8 cellular contexts compared by ENCODE assay signal in the genomic region with DNA sequence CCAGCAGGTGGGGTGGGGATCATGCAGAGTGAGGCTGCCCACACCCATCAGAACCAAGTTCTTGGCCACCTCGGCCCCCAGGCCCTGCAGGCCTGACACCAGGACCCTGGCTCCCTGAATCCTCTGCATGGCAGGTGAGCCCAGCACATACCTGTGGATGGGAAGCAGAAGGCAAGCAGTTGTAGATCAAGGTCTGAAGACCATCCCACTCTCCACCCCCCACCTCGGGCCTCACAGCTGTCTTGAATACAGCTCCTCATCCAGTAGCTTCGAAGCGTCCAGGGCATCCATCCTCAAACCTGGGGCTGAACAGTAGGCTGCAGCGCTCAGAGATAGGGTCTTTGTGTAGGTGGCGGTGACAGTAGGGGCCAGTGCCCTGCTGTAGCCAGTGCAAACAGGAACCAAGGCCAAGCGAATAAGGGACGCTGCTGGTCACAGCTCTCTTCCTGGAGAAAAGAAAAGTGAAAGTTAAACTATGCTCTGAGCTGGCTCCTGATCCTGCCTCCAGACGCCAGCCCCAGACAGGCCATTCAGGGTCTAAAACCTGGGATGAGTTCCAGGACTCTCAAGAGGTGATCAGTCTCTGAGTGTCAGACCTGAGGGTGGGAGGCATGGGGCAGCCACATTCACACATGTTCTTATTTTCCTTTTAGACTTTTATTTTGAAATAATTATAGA. TPM values are rescaled to one million over a fixed set of nuclear protein-coding genes. Genes with fewer than 3 reads are reported as not detected.
DNase-seq lines count a peak whose midpoint lies in the region; ATAC-seq and TF ChIP-seq lines count a peak whose summit lies in the region.

UBA7 (minus strand) TSS at position 457 of the 678 bp plus-strand sequence; CDS start at position 291, 166 bp downstream.

- H3K9me3 ChIP-seq in IMR-90 (ENCODE audit: control insufficient read depth, insufficient read depth, low read length), result no peaks in the 10 kb centered on the region

- DNase-seq in activated CD8-positive, alpha-beta memory T cell treated with anti-CD3 and anti-CD28 coated beads for 24 hours, result peak; percentile 81
- no peak for DNase-seq in activated CD8-positive, alpha-beta memory T cell treated with anti-CD3 and anti-CD28 coated beads, Interleukin-2, amount 50 U/mL, for 4 hours
- DNase-seq in IMR-90, result peak; percentile 80
- DNase-seq in activated CD4-positive, alpha-beta memory T cell treated with anti-CD3 and anti-CD28 coated beads, Interleukin-2, amount 10 ng/mL, durations not matched to agents 7 days and 5 days, result peak; percentile 51
- peak; percentile 51 to 55 for DNase-seq in erythroblast (lab: John Stamatoyannopoulos, UW)
- DNase-seq in natural killer cell, result peak; percentile 29
- DNase-seq in effector CD4-positive, alpha-beta T cell, result no peak
- no peak for DNase-seq in SHP77 treated with DMSO at 0.1 percent for 48 hours (lab: John Stamatoyannopoulos, UW)

- H3K27ac ChIP-seq in IMR-90 (ENCODE audit: insufficient read depth, low read length), result peak within 1 kb of the TSS; percentile 93

- intact Hi-C loops in IMR-90 (cut with micrococcal nuclease), result no loop called here
- intact Hi-C loops in natural killer cell (cut with micrococcal nuclease), result loop anchor here (1.0 kb wide), 1 partner anchor 10 kb away; the partner anchor contains the start of gene INKA1

- TF ChIP-seq POLR2A in IMR-90 (IDR thresholded peaks at IDR 0.05; ENCODE audit: low read depth, low read length), result no peak
- peak; percentile 35 for TF ChIP-seq POLR2A in erythroblast (IDR thresholded peaks at IDR 0.05; ENCODE audit: low read length)

- no peaks in the 10 kb centered on the region for H3K27me3 ChIP-seq in IMR-90 (ENCODE audit: control insufficient read depth, insufficient read depth, low read length)

- H3K4me1 ChIP-seq in IMR-90 (ENCODE audit: control insufficient read depth, insufficient read depth, low read length), result peaks cover 8% of the 10 kb centered on the region

- H3K9ac ChIP-seq in IMR-90 (ENCODE audit: low read depth, low read length), result peak within 1 kb of the TSS; percentile 97

- peak within 1 kb of the TSS; percentile 89 for H2BK120ac ChIP-seq in IMR-90 (ENCODE audit: low read depth, low read length)

- CTCF ChIA-PET in IMR-90 (lab: Yijun Ruan, JAX), result interaction anchor here (2.2 kb wide), 1 partner anchor 11 kb away, joined by 9 read pairs; the partner anchor contains the start of gene INKA1
- CTCF ChIA-PET in activated CD4-positive, alpha-beta memory T cell treated with anti-CD3 and anti-CD28 coated beads, Interleukin-2, amount 10 ng/mL, durations not matched to agents 7 days and 5 days (lab: Charles Lee), result interaction anchor here (0.6 to 4.6 kb wide), 8 partner anchors 10 to 433 kb away, joined by 3 to 43 read pairs (median 4); partner anchors contain the start of genes CDHR4, INKA1 and TCTA

- H3K56ac ChIP-seq in IMR-90 (ENCODE audit: extremely low read depth, insufficient read depth, low read length), result peak within 1 kb of the TSS; percentile 83; the same call in 1 of the 2 replicates

- H3K27me3 Mint-ChIP-seq in activated CD4-positive, alpha-beta memory T cell treated with anti-CD3 and anti-CD28 coated beads, Interleukin-2, amount 10 ng/mL, durations not matched to agents 7 days and 5 days, result no peaks in the 10 kb centered on the region
- H3K27me3 Mint-ChIP-seq in natural killer cell (ENCODE audit: low read depth in 2 of 2), result no peaks in the 10 kb centered on the region

- WGBS in IMR-90 (ENCODE audit: extremely low coverage in 2 of 2, insufficient read length in 1 of 2), 2 experiments, result 13% methylated on average over 3 of the region's 9 CpGs; no CpG with 5 or more reads in 1 of the 2 experiments

- peak within 1 kb of the TSS; percentile 83 for H2BK5ac ChIP-seq in IMR-90 (ENCODE audit: low read depth, low read length, poor library complexity, severe bottlenecking)

- peaks cover 29% of the 10 kb centered on the region for H3K36me3 Mint-ChIP-seq in activated CD4-positive, alpha-beta memory T cell treated with anti-CD3 and anti-CD28 coated beads, Interleukin-2, amount 10 ng/mL, durations not matched to agents 7 days and 5 days (ENCODE audit: low read depth)
- H3K36me3 Mint-ChIP-seq in natural killer cell, result no peaks in the 10 kb centered on the region

- peak within 1 kb of the TSS; percentile 69; the same call in 1 of the 2 replicates for H2BK20ac ChIP-seq in IMR-90 (ENCODE audit: low read depth, low read length)

- H4K91ac ChIP-seq in IMR-90 (ENCODE audit: insufficient read depth, low read depth, low read length), result peak within 1 kb of the TSS; percentile 97

- H4K5ac ChIP-seq in IMR-90 (ENCODE audit: low read depth, low read length), result peak within 1 kb of the TSS; percentile 94

- H3K4me3 ChIP-seq in IMR-90 (ENCODE audit: insufficient read depth, low read depth, low read length), result peak within 1 kb of the TSS; percentile 55

- POLR2A ChIA-PET in IMR-90 (lab: Charles Lee; ENCODE audit: unreplicated experiment), result interaction anchor here (1.3 kb wide), 1 partner anchor 9 kb away, joined by 4 read pairs; no protein-coding TSS in a partner anchor
- POLR2A ChIA-PET in activated CD4-positive, alpha-beta memory T cell treated with anti-CD3 and anti-CD28 coated beads, Interleukin-2, amount 10 ng/mL, durations not matched to agents 7 days and 5 days (lab: Charles Lee), result interaction anchor here (0.7 to 4.1 kb wide), 8 partner anchors 10 to 127 kb away, joined by 3 to 54 read pairs (median 4); partner anchors contain the start of genes INKA1, IP6K1, RBM6 and TRAIP

- TSS peak; percentile 55 for BruUV-seq in IMR-90 (replicated peaks; lab: Mats Ljungman, UMichigan)

- H4K20me1 ChIP-seq in IMR-90 (ENCODE audit: insufficient read depth, low read length), result no peaks in the 10 kb centered on the region

- H3K9me1 ChIP-seq in IMR-90 (ENCODE audit: insufficient read depth, low read length), result peaks cover 12% of the 10 kb centered on the region; the same call in 1 of the 2 replicates

- peak within 1 kb of the TSS; percentile 64; the same call in 1 of the 3 replicates for H2BK15ac ChIP-seq in IMR-90 (ENCODE audit: low read depth, low read length)

- peak within 1 kb of the TSS; percentile 99 to 100 for H4K8ac ChIP-seq in IMR-90 (ENCODE audit: low read depth in 2 of 2, low read length in 2 of 2)

- H3K4me3 Mint-ChIP-seq in activated CD4-positive, alpha-beta memory T cell treated with anti-CD3 and anti-CD28 coated beads, Interleukin-2, amount 10 ng/mL, durations not matched to agents 7 days and 5 days, result peak within 1 kb of the TSS; percentile 96
- peak within 1 kb of the TSS; percentile 91 for H3K4me3 Mint-ChIP-seq in natural killer cell

- H3K79me1 ChIP-seq in IMR-90 (ENCODE audit: low read depth in 1 of 2, low read length in 2 of 2), result peaks cover 3 to 16% of the 10 kb centered on the region in 2 experiments; a peak in 2 of 4 replicates

- peak within 1 kb of the TSS; percentile 89 for H3K4me2 ChIP-seq in IMR-90 (ENCODE audit: low read depth, low read length)

- peaks cover 31% of the 10 kb centered on the region for H3K36me3 ChIP-seq in IMR-90 (ENCODE audit: control insufficient read depth, insufficient read depth, low read length)

- peak within 1 kb of the TSS; percentile 98 for H2AFZ ChIP-seq in IMR-90 (replicated peaks; ENCODE audit: low read length, poor library complexity)

- H3K4ac ChIP-seq in IMR-90 (ENCODE audit: low read depth, low read length), result peak within 1 kb of the TSS; percentile 98

- in situ Hi-C loops in IMR-90 (cut with MboI; ENCODE audit: low sequenced_read_pairs), result no loop called here

- TF ChIP-seq CTCF in IMR-90 (conservative IDR thresholded peaks at IDR 0.05; ENCODE audit: low read depth, low read length) (no peak), natural killer cell (IDR thresholded peaks at IDR 0.05) (no peak)

- peak within 1 kb of the TSS; percentile 93 for H3K27ac Mint-ChIP-seq in activated CD4-positive, alpha-beta memory T cell treated with anti-CD3 and anti-CD28 coated beads, Interleukin-2, amount 10 ng/mL, durations not matched to agents 7 days and 5 days
- peak within 1 kb of the TSS; percentile 91 to 93 for H3K27ac Mint-ChIP-seq in natural killer cell

- ATAC-seq in IMR-90 (ENCODE audit: low read depth), result peak; percentile 96
- peak; percentile 87 to 96 (median 95) for ATAC-seq in natural killer cell

- peak within 1 kb of the TSS; percentile 100 for H3K14ac ChIP-seq in IMR-90 (replicated peaks; ENCODE audit: low read depth, low read length)

- peak within 1 kb of the TSS; percentile 89 for H3K18ac ChIP-seq in IMR-90 (ENCODE audit: low read depth, low read length)

- dilution Hi-C loops in IMR-90 (cut with HindIII; ENCODE audit: low sequenced_read_pairs, unreplicated experiment), result no loop called here

- TF ChIP-seq RAD21 in IMR-90 (IDR thresholded peaks at IDR 0.05; ENCODE audit: low read length), result no peak

- H2AK5ac ChIP-seq in IMR-90 (ENCODE audit: low read depth, low read length), result peak within 1 kb of the TSS; percentile 73

- peaks cover 31% of the 10 kb centered on the region for H3K4me1 Mint-ChIP-seq in activated CD4-positive, alpha-beta memory T cell treated with anti-CD3 and anti-CD28 coated beads, Interleukin-2, amount 10 ng/mL, durations not matched to agents 7 days and 5 days
- H3K4me1 Mint-ChIP-seq in natural killer cell, result peaks cover 28 to 29% of the 10 kb centered on the region in 2 donors

- peak within 1 kb of the TSS; percentile 96 for H3K23ac ChIP-seq in IMR-90 (ENCODE audit: low read depth, low read length)

- H3K9me3 Mint-ChIP-seq in activated CD4-positive, alpha-beta memory T cell treated with anti-CD3 and anti-CD28 coated beads, Interleukin-2, amount 10 ng/mL, durations not matched to agents 7 days and 5 days, result no peaks in the 10 kb centered on the region
- no peaks in the 10 kb centered on the region for H3K9me3 Mint-ChIP-seq in natural killer cell

- peak within 1 kb of the TSS; percentile 88 for H2AK9ac ChIP-seq in IMR-90 (replicated peaks; ENCODE audit: low read depth, low read length, poor library complexity)

TF ChIP-seq in IMR-90, 13 proteins besides CTCF, POLR2A, EP300 and RAD21:
- TF ChIP-seq FOS (IDR thresholded peaks at IDR 0.05; ENCODE audit: low read depth, low read length) (no peak), SMC3 (IDR thresholded peaks at IDR 0.05; ENCODE audit: low read depth, low read length) (no peak), RFX5 (IDR thresholded peaks at IDR 0.05; ENCODE audit: low read depth, low read length) (no peak), CHD1 (IDR thresholded peaks at IDR 0.05; ENCODE audit: low read depth, low read length) (no peak), MXI1 (IDR thresholded peaks at IDR 0.05; ENCODE audit: borderline replicate concordance, low read depth, low read length) (peak; percentile 51; the same call in 1 of the 2 replicates)

RNA-seq across cellular contexts. Expression of gene UBA7, which starts in this region (rescaled TPM):
- 15.3 and 18.6 TPM in 2 replicates for total RNA-seq in IMR-90 (2012; rRNA removed)
- polyA plus RNA-seq in IMR-90 (2012; rRNA removed), result 57.0 and 57.8 TPM in 2 replicates
- polyA plus RNA-seq in IMR-90 (2012; cell fraction: cytosol; rRNA removed), result 15.4 and 23.7 TPM in 2 replicates
- 627 and 1,170 TPM in 2 replicates for polyA plus RNA-seq in IMR-90 (2012; cell fraction: nucleus; rRNA removed; ENCODE audit: low replicate concordance)
- total RNA-seq in activated CD4-positive, alpha-beta memory T cell treated with anti-CD3 and anti-CD28 coated beads, Interleukin-2, amount 10 ng/mL, durations not matched to agents 7 days and 5 days, result 100 to 1,000 TPM; 179 to 182 TPM
- total RNA-seq in natural killer cell, result 100 to 1,000 TPM; 283 to 358 (median 336) TPM

Comparison
In these comparisons a context has a peak if more than half of its experiments do, and no peak if none do; other contexts are left out.
1. DNase-seq: peak in activated CD8-positive, alpha-beta memory T cell treated with anti-CD3 and anti-CD28 coated beads for 24 hours (single experiment), IMR-90 (single experiment), activated CD4-positive, alpha-beta memory T cell treated with anti-CD3 and anti-CD28 coated beads, Interleukin-2, amount 10 ng/mL, durations not matched to agents 7 days and 5 days (single experiment), erythroblast (2 of 2) and natural killer cell (single experiment); none in activated CD8-positive, alpha-beta memory T cell treated with anti-CD3 and anti-CD28 coated beads, Interleukin-2, amount 50 U/mL, for 4 hours (single experiment), effector CD4-positive, alpha-beta T cell (single experiment) and SHP77 treated with DMSO at 0.1 percent for 48 hours (single experiment).